In the genomic region with DNA sequence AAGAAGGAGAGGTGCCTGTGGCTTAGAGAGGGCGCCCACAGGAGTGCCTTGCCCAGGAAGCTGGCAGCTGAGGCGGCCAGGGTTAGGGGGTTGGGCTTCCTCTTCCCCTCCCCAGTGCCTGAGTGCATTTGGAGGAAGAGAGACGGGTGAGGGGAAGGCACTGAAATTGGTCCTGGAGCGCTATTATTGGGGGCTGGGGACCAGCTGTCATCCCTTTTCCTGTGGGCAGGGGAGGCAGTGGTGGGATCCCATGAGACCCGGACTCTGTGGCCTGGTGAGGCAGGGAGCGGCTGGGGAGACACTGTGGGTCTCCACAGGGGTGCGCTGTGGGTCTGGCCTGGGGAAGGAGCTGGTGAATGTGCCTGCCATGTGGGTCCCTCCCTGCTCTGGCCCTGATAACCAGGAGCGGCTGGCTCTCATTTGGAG, we compare ENCODE assay signal across 8 cellular contexts.
DNase-seq lines count a peak whose midpoint lies in the region; ATAC-seq and TF ChIP-seq lines count a peak whose summit lies in the region.

No MANE protein-coding gene starts in this region.

- TF ChIP-seq CTCF in LNCaP clone FGC (IDR thresholded peaks at IDR 0.05; ENCODE audit: control insufficient read depth, extremely low read depth, insufficient read depth) = 0 out of 2 replicates have a peak, but pooled peaks have one; percentile 3
- TF ChIP-seq CTCF in neutrophil (IDR thresholded peaks at IDR 0.05) = peak; percentile 67
- peak; percentile 52 for TF ChIP-seq CTCF in type B pancreatic cell (conservative IDR thresholded peaks at IDR 0.05)

- peaks cover 83% of the 10 kb centered on the region for H3K4me1 Mint-ChIP-seq in activated CD4-positive, alpha-beta T cell treated with anti-CD3 and anti-CD28 coated beads, Interleukin-2, amount 10 ng/mL, durations not matched to agents 24 days and 14 days
- H3K4me1 Mint-ChIP-seq in type B pancreatic cell (ENCODE audit: unreplicated experiment) = peaks cover 20% of the 10 kb centered on the region

- DNase-seq in CMK (ENCODE audit: low read depth) (peak; percentile 71), LNCaP clone FGC (ENCODE audit: low read depth) (no peak), type B pancreatic cell (ENCODE audit: extremely low spot score, unreplicated experiment) (no peak), Ammon's horn (ENCODE audit: low spot score) (no peak)
- peak; percentile 91 for DNase-seq in activated CD4-positive, alpha-beta T cell treated with anti-CD3 and anti-CD28 coated beads, Interleukin-2, amount 10 ng/mL, durations not matched to agents 24 days and 14 days
- peak; percentile 48 to 58 (median 58) for DNase-seq in effector memory CD4-positive, alpha-beta T cell

- H3K27me3 ChIP-seq in effector memory CD4-positive, alpha-beta T cell (replicated peaks; ENCODE audit: control insufficient read depth, insufficient read depth, low read length, poor library complexity, severe bottlenecking) = no peaks in the 10 kb centered on the region
- H3K27me3 ChIP-seq in neutrophil = no peaks in the 10 kb centered on the region

- H3K4me3 Mint-ChIP-seq in activated CD4-positive, alpha-beta T cell treated with anti-CD3 and anti-CD28 coated beads, Interleukin-2, amount 10 ng/mL, durations not matched to agents 24 days and 14 days = peak overlapping the region; percentile 89
- H3K4me3 Mint-ChIP-seq in type B pancreatic cell = no peak overlapping the region

- H3K9me3 Mint-ChIP-seq in activated CD4-positive, alpha-beta T cell treated with anti-CD3 and anti-CD28 coated beads, Interleukin-2, amount 10 ng/mL, durations not matched to agents 24 days and 14 days = no peaks in the 10 kb centered on the region
- H3K9me3 Mint-ChIP-seq in type B pancreatic cell = no peaks in the 10 kb centered on the region

- H3K4me1 ChIP-seq in effector memory CD4-positive, alpha-beta T cell (ENCODE audit: control insufficient read depth, insufficient read depth, low read length, poor library complexity, severe bottlenecking) = peaks cover 68% of the 10 kb centered on the region
- peaks cover 36 to 49% of the 10 kb centered on the region in 2 experiments for H3K4me1 ChIP-seq in neutrophil (ENCODE audit: control insufficient read depth in 1 of 2, insufficient read depth in 1 of 2, low read depth in 1 of 2, low read length in 1 of 2)

- no peak for ATAC-seq in GM21529 (IDR thresholded peaks at IDR 0.05; ENCODE audit: unreplicated experiment)

- H3K27ac ChIP-seq in effector memory CD4-positive, alpha-beta T cell (ENCODE audit: insufficient read depth, low read length, poor library complexity, severe bottlenecking) = peak overlapping the region; percentile 70
- H3K27ac ChIP-seq in neutrophil = peak overlapping the region; percentile 85

- no peaks in the 10 kb centered on the region for H3K27me3 Mint-ChIP-seq in activated CD4-positive, alpha-beta T cell treated with anti-CD3 and anti-CD28 coated beads, Interleukin-2, amount 10 ng/mL, durations not matched to agents 24 days and 14 days
- no peaks in the 10 kb centered on the region for H3K27me3 Mint-ChIP-seq in type B pancreatic cell

- intact Hi-C loops in activated CD4-positive, alpha-beta T cell treated with anti-CD3 and anti-CD28 coated beads, Interleukin-2, amount 10 ng/mL, durations not matched to agents 24 days and 14 days (cut with micrococcal nuclease) = loop anchor here (1.0 kb wide), 2 partner anchors 69 to 95 kb away; no protein-coding TSS in a partner anchor

- H3K36me3 ChIP-seq in effector memory CD4-positive, alpha-beta T cell (ENCODE audit: control insufficient read depth, insufficient read depth, low read length) = peaks cover 20% of the 10 kb centered on the region
- peaks cover 18% of the 10 kb centered on the region for H3K36me3 ChIP-seq in neutrophil

- peaks cover 41% of the 10 kb centered on the region for H3K36me3 Mint-ChIP-seq in activated CD4-positive, alpha-beta T cell treated with anti-CD3 and anti-CD28 coated beads, Interleukin-2, amount 10 ng/mL, durations not matched to agents 24 days and 14 days (ENCODE audit: low read depth)
- H3K36me3 Mint-ChIP-seq in type B pancreatic cell = peaks cover 4% of the 10 kb centered on the region

- H3K4me3 ChIP-seq in LNCaP clone FGC (ENCODE audit: low read depth, low read length) = no peak overlapping the region
- peak overlapping the region; percentile 44 for H3K4me3 ChIP-seq in effector memory CD4-positive, alpha-beta T cell (ENCODE audit: insufficient read depth, low read depth, low read length, poor library complexity, severe bottlenecking)
- H3K4me3 ChIP-seq in neutrophil (ENCODE audit: low read depth in 1 of 2, low read length in 1 of 2) = peak overlapping the region; percentile 45 to 55

- H3K9me3 ChIP-seq in effector memory CD4-positive, alpha-beta T cell (ENCODE audit: control insufficient read depth, low read length) = no peaks in the 10 kb centered on the region
- no peaks in the 10 kb centered on the region for H3K9me3 ChIP-seq in neutrophil

- peak overlapping the region; percentile 96 for H3K27ac Mint-ChIP-seq in activated CD4-positive, alpha-beta T cell treated with anti-CD3 and anti-CD28 coated beads, Interleukin-2, amount 10 ng/mL, durations not matched to agents 24 days and 14 days
- peak overlapping the region; percentile 26 for H3K27ac Mint-ChIP-seq in type B pancreatic cell

Comparison
In these comparisons a context has a peak if more than half of its experiments do, and no peak if none do; other contexts are left out.
1. DNase-seq: peak in CMK (single experiment), activated CD4-positive, alpha-beta T cell treated with anti-CD3 and anti-CD28 coated beads, Interleukin-2, amount 10 ng/mL, durations not matched to agents 24 days and 14 days (single experiment) and effector memory CD4-positive, alpha-beta T cell (3 of 3); none in LNCaP clone FGC (single experiment), type B pancreatic cell (single experiment) and Ammon's horn (single experiment).
2. CTCF ChIP-seq: peak in every context shown above with its lines; median percentile 67 in neutrophil; 52 in type B pancreatic cell; 3 in LNCaP clone FGC.